Comparison of ENCODE assay signal across 20 cellular contexts in the genomic region with DNA sequence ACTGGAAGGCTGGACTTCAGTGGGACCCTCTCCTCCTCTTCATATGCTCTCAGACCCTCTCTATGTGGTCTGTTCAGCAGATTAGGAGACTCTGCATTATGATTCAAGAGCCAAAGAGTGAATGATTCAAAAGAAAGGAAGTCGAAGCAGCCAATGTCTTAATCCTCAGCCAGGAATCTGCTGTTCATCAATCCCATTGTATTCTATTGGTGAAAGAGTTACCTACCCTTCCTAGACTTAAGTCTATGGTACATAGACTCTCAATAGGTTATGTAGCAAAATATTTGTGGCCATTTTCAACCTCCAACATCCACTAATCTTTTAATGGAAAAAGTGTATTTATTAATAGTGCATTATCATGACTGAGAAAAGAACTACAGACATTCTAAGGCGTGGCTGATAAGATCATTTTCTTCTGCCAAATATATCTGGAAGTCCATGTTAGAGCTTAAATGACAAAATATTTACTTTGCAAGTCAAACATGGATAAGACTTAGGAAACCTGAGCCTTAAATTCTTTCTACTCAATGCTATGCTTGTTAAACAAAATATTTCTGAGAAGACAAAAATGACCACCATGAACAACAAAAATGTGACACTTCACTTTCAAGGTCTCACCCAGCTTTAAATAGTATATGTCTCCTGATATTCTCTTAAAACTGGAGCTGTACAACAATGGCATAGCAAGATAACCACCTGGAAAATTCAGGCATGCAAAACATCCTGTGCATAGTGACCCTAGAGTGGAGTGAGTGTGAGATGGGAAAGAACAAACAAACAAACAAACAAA.
DNase-seq lines count a peak whose midpoint lies in the region; ATAC-seq and TF ChIP-seq lines count a peak whose summit lies in the region.
"Had no signal": no experiment of that assay in that cellular context is flagged by ENCODE, and none has a peak within 500 bp of the region (broad histone marks: within the 10 kb centered on the region; RNA-seq: fewer than 3 reads in every experiment).

No MANE protein-coding gene starts in this region.

- no peak overlapping the region for H3K9ac ChIP-seq in neural progenitor cell
- H3K9ac ChIP-seq: BLaER1, SK-N-SH had no signal

- H3K27ac ChIP-seq in body of pancreas (no peak overlapping the region), neural progenitor cell (no peak overlapping the region)
- H3K27ac ChIP-seq: BLaER1, RWPE1 had no signal

- no peak overlapping the region for H3K4me2 ChIP-seq in neural progenitor cell
- H3K4me2 ChIP-seq: BLaER1, SK-N-SH had no signal

- H2AFZ ChIP-seq in neural progenitor cell (replicated peaks): no peak overlapping the region

- no peaks in the 10 kb centered on the region for H3F3A ChIP-seq in neural progenitor cell (ENCODE audit: low read depth)

- H3K27ac Mint-ChIP-seq in HFFc6: peak overlapping the region; percentile 88
- H3K27ac Mint-ChIP-seq in neural progenitor cell: no peak overlapping the region
- H3K27ac Mint-ChIP-seq: CD8-positive, alpha-beta T cell; IgD-negative memory B cell had no signal

- TF ChIP-seq CTCF in HFFc6 (IDR thresholded peaks at IDR 0.05): no peak
- no peak for TF ChIP-seq CTCF in body of pancreas (IDR thresholded peaks at IDR 0.05)
- TF ChIP-seq CTCF in neural progenitor cell (IDR thresholded peaks at IDR 0.05): no peak
- TF ChIP-seq CTCF in mucosa of descending colon (IDR thresholded peaks at IDR 0.05): no peak

- peak overlapping the region; percentile 82 for H3K4me3 Mint-ChIP-seq in HFFc6
- no peak overlapping the region for H3K4me3 Mint-ChIP-seq in neural progenitor cell
- H3K4me3 Mint-ChIP-seq: CD8-positive, alpha-beta T cell; IgD-negative memory B cell had no signal

- H3K4me1 Mint-ChIP-seq in HFFc6 (ENCODE audit: low read depth) (peaks cover 54% of the 10 kb centered on the region), neural progenitor cell (no peaks in the 10 kb centered on the region)
- H3K4me1 Mint-ChIP-seq: IgD-negative memory B cell had no signal

- H3K27me3 ChIP-seq in body of pancreas: no peaks in the 10 kb centered on the region
- H3K27me3 ChIP-seq in neural progenitor cell: no peaks in the 10 kb centered on the region
- H3K27me3 ChIP-seq: BLaER1 had no signal

- 17 to 20% methylated on average over 2 of the region's 2 CpGs for WGBS in body of pancreas, 2 donors

- H3K36me3 Mint-ChIP-seq in HFFc6 (ENCODE audit: low read depth): peaks cover 18% of the 10 kb centered on the region
- H3K36me3 Mint-ChIP-seq in neural progenitor cell: no peaks in the 10 kb centered on the region
- H3K36me3 Mint-ChIP-seq: CD8-positive, alpha-beta T cell; IgD-negative memory B cell had no signal

- intact Hi-C loops in body of pancreas (cut with DNase I): no loop called here
- intact Hi-C loops in mucosa of descending colon (cut with DNase I, micrococcal nuclease): no loop called here

- no peak overlapping the region for H3K4me3 ChIP-seq in body of pancreas
- H3K4me3 ChIP-seq in neural progenitor cell: no peak overlapping the region
- H3K4me3 ChIP-seq in mucosa of descending colon: no peak overlapping the region
- H3K4me3 ChIP-seq: BLaER1 had no signal

- no peaks in the 10 kb centered on the region for H3K27me3 Mint-ChIP-seq in HFFc6 (ENCODE audit: insufficient read depth)
- no peaks in the 10 kb centered on the region for H3K27me3 Mint-ChIP-seq in neural progenitor cell (ENCODE audit: insufficient read depth, low read depth)
- H3K27me3 Mint-ChIP-seq: IgD-negative memory B cell had no signal

- peaks cover 11% of the 10 kb centered on the region for H3K9me3 Mint-ChIP-seq in HFFc6
- H3K9me3 Mint-ChIP-seq in neural progenitor cell: no peaks in the 10 kb centered on the region

- no peaks in the 10 kb centered on the region for H3K9me3 ChIP-seq in body of pancreas
- H3K9me3 ChIP-seq in neural progenitor cell (ENCODE audit: low read depth): no peaks in the 10 kb centered on the region
- H3K9me3 ChIP-seq in mucosa of descending colon: peaks cover 11% of the 10 kb centered on the region
- H3K9me3 ChIP-seq: BLaER1, SK-N-SH had no signal

- DNase-seq in AG08395 (ENCODE audit: low spot score) (peak; percentile 11), HFFc6 (peak; percentile 32), body of pancreas (no peak), neural progenitor cell (ENCODE audit: low spot score) (peak; percentile 15), Kasumi-1 (lab: John Stamatoyannopoulos, UW) (no peak), mucosa of descending colon (no peak)
- DNase-seq: CD8-positive, alpha-beta T cell; GOT3; HCEC 1CT; MV-4-11; NCI-H1417 treated with DMSO at 0.1 percent for 48 hours; NCI-H187; NCI-H510A; NCI-H748 treated with DMSO at 0.1 percent for 48 hours; SHP77 treated with DMSO at 0.1 percent for 48 hours; SK-N-SH had no signal

- ATAC-seq in body of pancreas (peak; percentile 65), mucosa of descending colon (no peak), HG02588 (IDR thresholded peaks at IDR 0.05; ENCODE audit: unreplicated experiment) (no peak)
- ATAC-seq: CD8-positive, alpha-beta T cell had no signal

- peaks cover 32% of the 10 kb centered on the region for H3K4me1 ChIP-seq in body of pancreas
- no peaks in the 10 kb centered on the region for H3K4me1 ChIP-seq in neural progenitor cell
- H3K4me1 ChIP-seq in mucosa of descending colon (ENCODE audit: low read depth): no peaks in the 10 kb centered on the region
- H3K4me1 ChIP-seq: BLaER1 had no signal

- no peak for TF ChIP-seq POLR2A in body of pancreas (IDR thresholded peaks at IDR 0.05)

- no peaks in the 10 kb centered on the region for H3K79me2 ChIP-seq in neural progenitor cell (ENCODE audit: low read depth)

- H3K36me3 ChIP-seq in body of pancreas (replicated peaks in 1 of 2; ENCODE audit: insufficient read depth in 1 of 2, low read depth in 2 of 2) (no peaks in the 10 kb centered on the region), neural progenitor cell (no peaks in the 10 kb centered on the region), mucosa of descending colon (ENCODE audit: low read depth) (no peaks in the 10 kb centered on the region)
- H3K36me3 ChIP-seq: BLaER1 had no signal

- H4K20me1 ChIP-seq in neural progenitor cell (ENCODE audit: low read depth): no peaks in the 10 kb centered on the region
- H4K20me1 ChIP-seq: BLaER1 had no signal

Comparison
In these comparisons a context has a peak if more than half of its experiments do, and no peak if none do; other contexts are left out.
1. DNase-seq: peak in AG08395 (single experiment), HFFc6 (single experiment) and neural progenitor cell (single experiment); none in body of pancreas (0 of 4), Kasumi-1 (0 of 2) and mucosa of descending colon (0 of 3).